ENCODE assay signal across 8 cellular contexts in the genomic region with DNA sequence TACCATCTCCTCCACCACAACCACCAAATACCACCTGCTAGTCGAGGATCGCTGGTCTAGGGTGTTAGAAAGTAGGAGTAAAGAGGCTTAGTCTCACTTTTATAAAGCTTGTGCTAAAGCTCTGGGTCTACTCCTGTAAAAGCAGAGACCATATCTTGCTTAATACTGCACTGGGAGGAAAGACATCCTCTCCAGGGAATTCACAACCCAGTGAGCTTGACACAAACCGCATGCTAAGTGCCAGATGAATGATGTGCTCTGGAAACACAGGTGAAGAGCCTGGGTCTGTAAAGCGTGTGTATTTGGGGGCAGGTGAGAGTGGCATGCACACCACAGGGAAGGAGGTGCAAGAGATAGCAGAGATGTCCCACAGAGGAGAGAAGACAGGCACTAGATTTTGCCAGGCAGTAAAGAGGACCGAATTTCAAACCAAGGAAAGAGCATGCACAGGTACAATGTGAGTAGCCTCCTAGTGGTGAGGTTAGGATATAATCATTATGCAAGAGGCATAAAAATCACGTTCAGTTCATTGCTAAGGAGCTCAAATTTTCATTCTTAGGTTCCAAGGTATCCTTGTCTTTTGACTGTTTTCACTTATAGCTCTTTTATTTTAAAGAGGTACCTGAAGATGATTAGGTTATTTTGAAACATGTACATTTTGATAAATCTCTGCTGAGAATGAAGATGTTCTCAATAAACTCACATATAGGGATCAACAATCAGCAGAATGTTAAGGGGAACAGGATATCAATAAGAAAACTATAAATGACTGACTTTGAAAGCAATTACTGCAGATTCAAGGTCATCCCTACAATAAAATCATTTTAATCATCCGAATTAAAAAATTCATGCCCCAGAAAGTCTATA. TPM values are rescaled to one million over a fixed set of nuclear protein-coding genes. Genes with fewer than 3 reads are reported as not detected.
A peak's percentile ranks its signal among the peaks of the same experiment; 100 is the strongest.
DNase-seq lines count a peak whose midpoint lies in the region; ATAC-seq and TF ChIP-seq lines count a peak whose summit lies in the region.

No MANE protein-coding gene starts in this region.

- H3K36me3 ChIP-seq in RWPE2 (ENCODE audit: low read depth): peaks cover 10% of the 10 kb centered on the region

- no peaks in the 10 kb centered on the region for H3K4me1 ChIP-seq in RWPE2 (ENCODE audit: insufficient read depth, poor library complexity, severe bottlenecking)

- H3K27me3 ChIP-seq in RWPE2 (ENCODE audit: insufficient read depth, poor library complexity, severe bottlenecking): no peaks in the 10 kb centered on the region

- intact Hi-C loops in sciatic nerve (cut with DNase I): no loop called here

- no peaks in the 10 kb centered on the region for H3K9me3 ChIP-seq in RWPE2 (ENCODE audit: severe bottlenecking)

- peak; percentile 49 for DNase-seq in DMS 273 (lab: John Stamatoyannopoulos, UW; ENCODE audit: unreplicated experiment)
- DNase-seq in DMS 273 treated with DMSO at 0.1 percent for 48 hours (lab: John Stamatoyannopoulos, UW): no peak
- no peak for DNase-seq in RWPE2 (ENCODE audit: low spot score)
- no peak for DNase-seq in fibroblast of pulmonary artery (ENCODE audit: low read depth)
- DNase-seq in sciatic nerve (ENCODE audit: low spot score): no peak
- DNase-seq in stimulated activated CD4-positive, alpha-beta T cell treated with anti-CD3 and anti-CD28 coated beads, Interleukin-15, amount 100 ng/mL, for 24 hours: no peak

- H3K4me3 ChIP-seq in RWPE2 (ENCODE audit: severe bottlenecking) (no peak overlapping the region), fibroblast of pulmonary artery (replicated peaks; ENCODE audit: low read depth, low read length) (no peak overlapping the region)

- TF ChIP-seq CTCF in RWPE2 (IDR thresholded peaks at IDR 0.05; ENCODE audit: poor library complexity, severe bottlenecking) (peak; percentile 80), fibroblast of pulmonary artery (IDR thresholded peaks at IDR 0.05; ENCODE audit: low read length, missing control alignments) (peak; percentile 63)

- peak; percentile 76 for ATAC-seq in GM21423 (IDR thresholded peaks at IDR 0.05; ENCODE audit: unreplicated experiment)
- ATAC-seq in HG03558 (IDR thresholded peaks at IDR 0.05; ENCODE audit: extremely low read depth, unreplicated experiment): peak; percentile 72
- ATAC-seq in RWPE2 (ENCODE audit: low read depth): peak; percentile 71; the same call in 2 of the 3 replicates
- peak; percentile 44 for ATAC-seq in sciatic nerve

- H3K27ac ChIP-seq in RWPE2 (ENCODE audit: poor library complexity, severe bottlenecking): no peak overlapping the region

RNA-seq across cellular contexts. Expression of gene TAPT1, which starts 20.7 kb away (rescaled TPM):
- 59.5 TPM for total RNA-seq in sciatic nerve
